28 cellular contexts compared by ENCODE assay signal in the genomic region with DNA sequence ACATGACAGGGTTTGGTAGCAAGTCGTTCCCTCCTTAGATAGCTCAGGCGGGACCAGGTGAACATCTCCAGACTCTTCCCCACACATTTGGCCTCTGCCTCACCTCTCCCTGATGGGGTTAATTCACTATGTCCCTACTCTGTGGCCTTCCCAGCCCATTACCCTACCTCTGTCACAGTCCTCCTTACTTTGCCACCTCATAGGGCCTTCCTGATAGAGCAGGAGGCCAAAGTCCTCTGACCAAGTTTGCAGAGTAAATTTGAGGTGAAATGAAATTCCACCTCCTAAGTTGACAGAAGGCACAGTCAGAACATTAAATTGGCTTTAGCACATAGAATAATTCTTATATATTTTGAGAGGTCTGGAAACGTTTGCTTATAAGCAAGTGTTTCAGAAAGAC.
"Had no signal": no experiment of that assay in that cellular context is flagged by ENCODE, and none has a peak within 500 bp of the region (broad histone marks: within the 10 kb centered on the region; RNA-seq: fewer than 3 reads in every experiment).

No MANE protein-coding gene starts in this region.

- H3K27ac Mint-ChIP-seq: activated B cell treated with CpG ODN at 0.5 μM for 24 hours; activated naive CD4-positive, alpha-beta T cell treated with anti-CD3 and anti-CD28 coated beads for 36 hours; activated naive CD8-positive, alpha-beta T cell treated with anti-CD3 and anti-CD28 coated beads for 36 hours; naive thymus-derived CD4-positive, alpha-beta T cell; T-helper 2 cell treated with Interferon-gamma antibody and Interleukin-4, amounts not matched to agents 5 μg/mL and 100 μg/mL, for 36 hours had no signal

- H3K9me3 ChIP-seq: adrenal gland, ascending aorta, upper lobe of left lung, vagina had no signal

- H3K27me3 Mint-ChIP-seq: activated naive CD8-positive, alpha-beta T cell treated with anti-CD3 and anti-CD28 coated beads for 36 hours had no signal

- ATAC-seq: esophagus mucosa; naive thymus-derived CD4-positive, alpha-beta T cell; sciatic nerve; stimulated activated naive CD8-positive, alpha-beta T cell treated with anti-CD3 and anti-CD28 coated beads, Interleukin-15, Interleukin-2, amounts not matched to agents 100 U/mL and 50 U/mL, for 24 hours had no signal

- H3K4me1 ChIP-seq: ascending aorta had no signal

- H3K4me3 ChIP-seq: adrenal gland, ascending aorta, lung, skin epidermis, upper lobe of left lung, vagina had no signal

- H3K4me3 Mint-ChIP-seq: activated B cell treated with CpG ODN at 0.5 μM for 24 hours; activated naive CD4-positive, alpha-beta T cell treated with anti-CD3 and anti-CD28 coated beads for 36 hours; activated naive CD8-positive, alpha-beta T cell treated with anti-CD3 and anti-CD28 coated beads for 36 hours; immature natural killer cell; naive thymus-derived CD4-positive, alpha-beta T cell; T-helper 2 cell treated with Interferon-gamma antibody and Interleukin-4, amounts not matched to agents 5 μg/mL and 100 μg/mL, for 36 hours had no signal

- H3K27ac ChIP-seq: adrenal gland, ascending aorta, brain microvascular endothelial cell, skin epidermis, upper lobe of left lung, vagina had no signal

- H3K36me3 Mint-ChIP-seq: activated naive CD8-positive, alpha-beta T cell treated with anti-CD3 and anti-CD28 coated beads for 36 hours; immature natural killer cell had no signal

- H3K36me3 ChIP-seq: adrenal gland, ascending aorta, brain microvascular endothelial cell, upper lobe of left lung, vagina had no signal

- DNase-seq: activated B cell treated with CpG ODN at 0.5 μM for 24 hours; activated CD4-positive, alpha-beta T cell treated with anti-CD3 and anti-CD28 coated beads, Interleukin-2, amount 50 U/mL, for 4 hours; activated effector memory CD4-positive, alpha-beta T cell treated with Interleukin-2 at 50 U/mL for 16 hours; activated naive CD4-positive, alpha-beta T cell treated with anti-CD3 and anti-CD28 coated beads for 36 hours; activated naive CD8-positive, alpha-beta T cell treated with anti-CD3 and anti-CD28 coated beads for 36 hours; activated T-cell treated with anti-CD3 and anti-CD28 coated beads for 4 hours; adrenal gland; brain microvascular endothelial cell; caudate nucleus; foreskin fibroblast; head of caudate nucleus; hypothalamus; immature natural killer cell; kidney; naive thymus-derived CD4-positive, alpha-beta T cell; nucleus accumbens; posterior cingulate gyrus; stimulated activated CD4-positive, alpha-beta T cell treated with anti-CD3 and anti-CD28 coated beads, Interleukin-1b, Interleukin-23, amount 100 ng/mL, for 48 hours; stimulated activated naive CD8-positive, alpha-beta T cell treated with anti-CD3 and anti-CD28 coated beads, Interleukin-15, Interleukin-2, amounts not matched to agents 100 U/mL and 50 U/mL, for 24 hours; T-helper 1 cell; upper lobe of left lung had no signal

- H3K27me3 ChIP-seq: adrenal gland, ascending aorta, brain microvascular endothelial cell, upper lobe of left lung, vagina had no signal

- H3K9me3 Mint-ChIP-seq: activated B cell treated with CpG ODN at 0.5 μM for 24 hours; activated naive CD4-positive, alpha-beta T cell treated with anti-CD3 and anti-CD28 coated beads for 36 hours; activated naive CD8-positive, alpha-beta T cell treated with anti-CD3 and anti-CD28 coated beads for 36 hours; immature natural killer cell; naive thymus-derived CD4-positive, alpha-beta T cell; T-helper 2 cell treated with Interferon-gamma antibody and Interleukin-4, amounts not matched to agents 5 μg/mL and 100 μg/mL, for 36 hours had no signal
